Comparison of ENCODE assay signal across 1 cellular context in the genomic region with DNA sequence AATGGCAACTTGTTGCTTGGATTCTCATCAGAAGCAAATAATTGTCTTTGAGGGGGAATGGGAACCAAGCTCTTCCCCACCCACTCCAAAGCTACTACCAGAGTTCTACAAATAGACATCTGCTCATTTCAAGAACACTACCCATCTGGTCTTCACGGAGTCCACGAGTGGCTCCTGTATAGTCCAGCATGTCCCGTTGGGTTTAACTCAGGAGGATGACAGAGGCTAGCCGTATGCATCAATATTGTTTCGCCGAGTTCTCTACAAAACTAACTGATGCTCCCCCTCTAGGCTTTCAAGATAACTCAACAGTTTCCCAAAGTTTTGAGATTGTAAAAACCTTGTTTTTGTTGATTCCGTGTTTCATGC.
TF ChIP-seq lines count a peak whose summit lies in the region.

No MANE protein-coding gene starts in this region.

TF ChIP-seq in HepG2, 621 proteins besides CTCF, POLR2A, EP300 and RAD21:
- TF ChIP-seq ETV5 (CRISPR knock-in tag; IDR thresholded peaks at IDR 0.05; ENCODE audit: borderline replicate concordance) (no peak), PAWR (CRISPR knock-in tag; IDR thresholded peaks at IDR 0.05; ENCODE audit: borderline replicate concordance) (no peak), ZNF572 (CRISPR knock-in tag; IDR thresholded peaks at IDR 0.05) (0 out of 2 replicates have a peak, but pooled peaks have one; percentile 36)
